Comparison of ENCODE assay signal across 17 cellular contexts in genomic region chr3:94441494-94441847, GRCh38.
"Had no signal": no experiment of that assay in that cellular context is flagged by ENCODE, and none has a peak within 500 bp of the region (broad histone marks: within the 10 kb centered on the region; RNA-seq: fewer than 3 reads in every experiment).

No MANE protein-coding gene starts in this region.

- H3K9me3 ChIP-seq: body of pancreas, gastroesophageal sphincter, lower lobe of right lung, neutrophil, suprapubic skin had no signal

- ATAC-seq: activated T-helper 17 cell treated with anti-CD3 and anti-CD28 coated beads, Interleukin-2, amount 50 U/mL, for 72 hours; body of pancreas; gastroesophageal sphincter; lower lobe of right lung; stimulated activated naive CD8-positive, alpha-beta T cell treated with anti-CD3 and anti-CD28 coated beads, Interleukin-15, Interleukin-2, amounts not matched to agents 100 U/mL and 50 U/mL, for 24 hours had no signal

- H3K4me1 ChIP-seq: body of pancreas, lower lobe of right lung, suprapubic skin had no signal

- DNase-seq: activated CD4-positive, alpha-beta T cell treated with anti-CD3 and anti-CD28 coated beads, Interleukin-2, amount 50 U/mL, for 4 hours; activated CD4-positive, CD25-positive, alpha-beta regulatory T cell treated with anti-CD3 and anti-CD28 coated beads, Interleukin-2, amount 50 U/mL, for 72 hours; activated naive CD4-positive, alpha-beta T cell treated with anti-CD3 and anti-CD28 coated beads for 36 hours; body of pancreas; cortex of kidney; effector memory CD4-positive, alpha-beta T cell; heart right ventricle; left colon; lower lobe of right lung; naive B cell; stimulated activated naive CD8-positive, alpha-beta T cell treated with anti-CD3 and anti-CD28 coated beads, Interleukin-15, Interleukin-2, amounts not matched to agents 100 U/mL and 50 U/mL, for 24 hours; T-helper 1 cell had no signal

- H3K36me3 ChIP-seq: gastroesophageal sphincter, heart right ventricle, lower lobe of right lung, neutrophil, suprapubic skin had no signal

- H3K27ac ChIP-seq: body of pancreas, heart right ventricle, lower lobe of right lung, neutrophil, skin epidermis, suprapubic skin had no signal

- H3K27me3 ChIP-seq: body of pancreas, gastroesophageal sphincter, heart right ventricle, neutrophil, suprapubic skin had no signal

- H3K4me3 ChIP-seq: body of pancreas, gastroesophageal sphincter, heart right ventricle, lower lobe of right lung, skin epidermis, suprapubic skin had no signal
